2 cellular contexts compared by ENCODE assay signal in the genomic region with DNA sequence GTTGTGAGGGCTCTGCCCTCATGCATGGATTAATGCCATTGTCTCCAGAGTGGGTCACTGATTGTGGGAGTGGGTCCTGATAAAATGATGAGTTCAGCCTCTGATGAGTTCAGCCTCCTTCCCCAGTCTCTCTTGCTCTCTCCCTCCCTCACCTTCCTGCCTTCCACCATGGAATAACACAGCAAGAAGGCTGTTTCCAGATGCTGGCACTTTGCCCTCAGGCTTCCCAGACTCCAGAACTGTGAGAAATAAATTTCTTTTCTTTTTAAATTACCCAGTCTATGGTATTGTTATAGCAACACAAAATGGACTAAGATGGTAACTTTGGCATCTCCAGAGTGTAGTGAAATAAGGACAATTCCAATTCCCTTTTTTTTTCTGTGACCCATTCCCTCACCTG.
TF ChIP-seq lines count a peak whose summit lies in the region.

No MANE protein-coding gene starts in this region.

TF ChIP-seq in IMR-90, 13 proteins besides CTCF, POLR2A, EP300 and RAD21:
- TF ChIP-seq MXI1 (IDR thresholded peaks at IDR 0.05; ENCODE audit: borderline replicate concordance, low read depth, low read length) (no peak), MAFK (IDR thresholded peaks at IDR 0.05; ENCODE audit: low read depth, low read length) (no peak), RFX5 (IDR thresholded peaks at IDR 0.05; ENCODE audit: low read depth, low read length) (no peak)
- TF ChIP-seq, protein P1, sequence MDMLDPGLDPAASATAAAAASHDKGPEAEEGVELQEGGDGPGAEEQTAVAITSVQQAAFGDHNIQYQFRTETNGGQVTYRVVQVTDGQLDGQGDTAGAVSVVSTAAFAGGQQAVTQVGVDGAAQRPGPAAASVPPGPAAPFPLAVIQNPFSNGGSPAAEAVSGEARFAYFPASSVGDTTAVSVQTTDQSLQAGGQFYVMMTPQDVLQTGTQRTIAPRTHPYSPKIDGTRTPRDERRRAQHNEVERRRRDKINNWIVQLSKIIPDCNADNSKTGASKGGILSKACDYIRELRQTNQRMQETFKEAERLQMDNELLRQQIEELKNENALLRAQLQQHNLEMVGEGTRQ (IDR thresholded peaks at IDR 0.05; ENCODE audit: low read depth, low read length), result no peak

TF ChIP-seq in endothelial cell of umbilical vein, 7 proteins besides CTCF, POLR2A, EP300 and RAD21:
- TF ChIP-seq POLR2AphosphoS5 (IDR thresholded peaks at IDR 0.05; ENCODE audit: insufficient read depth, low read depth, low read length) (no peak), GATA2 (IDR thresholded peaks at IDR 0.05; ENCODE audit: insufficient read depth, insufficient read length, low read depth, low read length) (no peak), FOS (IDR thresholded peaks at IDR 0.05; ENCODE audit: borderline replicate concordance, insufficient read depth, low read length) (no peak), MYC (IDR thresholded peaks at IDR 0.05; ENCODE audit: low read depth, low read length) (no peak), JUN (IDR thresholded peaks at IDR 0.05; ENCODE audit: borderline replicate concordance, insufficient read depth, insufficient read length, low read depth) (no peak), EZH2 (IDR thresholded peaks at IDR 0.05; ENCODE audit: borderline replicate concordance, low read depth, low read length, severe bottlenecking) (no peak)
- TF ChIP-seq, protein P2, sequence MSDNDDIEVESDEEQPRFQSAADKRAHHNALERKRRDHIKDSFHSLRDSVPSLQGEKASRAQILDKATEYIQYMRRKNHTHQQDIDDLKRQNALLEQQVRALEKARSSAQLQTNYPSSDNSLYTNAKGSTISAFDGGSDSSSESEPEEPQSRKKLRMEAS (IDR thresholded peaks at IDR 0.05; ENCODE audit: insufficient read depth, insufficient read length), result no peak
